Comparison of ENCODE assay signal across 20 cellular contexts in the genomic region with DNA sequence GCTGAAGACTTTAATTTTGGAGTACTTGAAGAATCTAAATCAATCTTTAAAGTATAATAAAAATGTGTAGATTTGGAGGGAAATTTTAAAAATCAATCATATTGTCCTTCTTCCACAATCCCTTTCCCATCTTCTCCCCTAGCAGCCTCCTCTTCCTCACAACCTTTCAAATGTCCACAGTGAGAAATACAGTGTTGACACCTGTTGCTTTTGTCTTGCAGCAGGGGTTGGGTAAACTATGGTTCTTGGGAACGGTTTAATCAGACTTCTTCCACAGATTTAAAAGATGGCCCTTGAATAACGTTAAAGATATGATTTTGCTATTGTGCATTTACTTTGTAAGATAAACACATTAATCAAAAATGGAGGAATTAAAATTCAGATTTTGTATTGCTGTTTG.
A peak's percentile ranks its signal among the peaks of the same experiment; 100 is the strongest.
DNase-seq lines count a peak whose midpoint lies in the region; ATAC-seq and TF ChIP-seq lines count a peak whose summit lies in the region.
"Had no signal": no experiment of that assay in that cellular context is flagged by ENCODE, and none has a peak within 500 bp of the region (broad histone marks: within the 10 kb centered on the region; RNA-seq: fewer than 3 reads in every experiment).

No MANE protein-coding gene starts in this region.

- H4K20me1 ChIP-seq in neural cell (ENCODE audit: insufficient read depth): no peaks in the 10 kb centered on the region
- H4K20me1 ChIP-seq: BLaER1 treated with 17β-estradiol and CSF1 and Interleukin-3, amounts not matched to agents 10 nM and 100 nM had no signal

- H3K27ac ChIP-seq in left ventricle myocardium inferior (replicated peaks) (peak overlapping the region; percentile 51), heart right ventricle (peak overlapping the region in 2 of 10 donors; percentile 30 to 38), neural cell (ENCODE audit: low read length) (peak overlapping the region; percentile 37), WERI-Rb-1 (no peak overlapping the region)
- H3K27ac ChIP-seq: BLaER1 treated with 17β-estradiol and CSF1 and Interleukin-3, amounts not matched to agents 10 nM and 100 nM had no signal

- H3K4me1 Mint-ChIP-seq in chondrocyte (ENCODE audit: low read depth): peaks cover 39% of the 10 kb centered on the region

- H3K27me3 Mint-ChIP-seq in chondrocyte (ENCODE audit: low read depth): no peaks in the 10 kb centered on the region
- H3K27me3 Mint-ChIP-seq: IgD-negative memory B cell had no signal

- no peaks in the 10 kb centered on the region for H3K9me3 Mint-ChIP-seq in chondrocyte (ENCODE audit: low read depth)
- H3K9me3 Mint-ChIP-seq: GM23338, IgD-negative memory B cell had no signal

- ATAC-seq in heart right ventricle (no peak), GM21381 (IDR thresholded peaks at IDR 0.05; ENCODE audit: unreplicated experiment) (no peak)

- no peaks in the 10 kb centered on the region for H3K36me3 Mint-ChIP-seq in chondrocyte (ENCODE audit: low read depth)
- H3K36me3 Mint-ChIP-seq: IgD-negative memory B cell had no signal

- no peak overlapping the region for H3K9ac ChIP-seq in neural cell (ENCODE audit: low read length)
- H3K9ac ChIP-seq: BLaER1 treated with 17β-estradiol and CSF1 and Interleukin-3, amounts not matched to agents 10 nM and 100 nM had no signal

- no peaks in the 10 kb centered on the region for H3K9me2 ChIP-seq in neural cell (ENCODE audit: insufficient read depth, low read length)

- no peak for TF ChIP-seq RAD21 in neural cell (conservative IDR thresholded peaks at IDR 0.05)

- H3K27ac Mint-ChIP-seq in chondrocyte (ENCODE audit: unreplicated experiment): peak overlapping the region; percentile 95
- H3K27ac Mint-ChIP-seq: GM23338 had no signal

- intact Hi-C loops in left ventricle myocardium inferior (cut with micrococcal nuclease): no loop called here
- intact Hi-C loops in heart right ventricle (cut with DNase I): loop anchor here in 2 of 10 donors (10.0 kb wide), 1 partner anchor 541 kb away; no protein-coding TSS in a partner anchor

- no peaks in the 10 kb centered on the region for H3K9me3 ChIP-seq in left ventricle myocardium inferior (replicated peaks)
- H3K9me3 ChIP-seq in heart right ventricle: no peaks in the 10 kb centered on the region
- H3K9me3 ChIP-seq in neural cell (ENCODE audit: low read length): no peaks in the 10 kb centered on the region
- H3K9me3 ChIP-seq in WERI-Rb-1 (ENCODE audit: severe bottlenecking): no peaks in the 10 kb centered on the region
- H3K9me3 ChIP-seq: A549; BLaER1 treated with 17β-estradiol and CSF1 and Interleukin-3, amounts not matched to agents 10 nM and 100 nM had no signal

- H3K79me2 ChIP-seq in neural cell (replicated peaks; ENCODE audit: insufficient read depth, low read length): no peaks in the 10 kb centered on the region

- H3K27me3 ChIP-seq in left ventricle myocardium inferior (ENCODE audit: low read depth): no peaks in the 10 kb centered on the region
- no peaks in the 10 kb centered on the region for H3K27me3 ChIP-seq in heart right ventricle
- H3K27me3 ChIP-seq in neural cell (ENCODE audit: insufficient read depth, low read depth, low read length): no peaks in the 10 kb centered on the region
- no peaks in the 10 kb centered on the region for H3K27me3 ChIP-seq in WERI-Rb-1 (ENCODE audit: insufficient read depth, low read depth, severe bottlenecking)
- H3K27me3 ChIP-seq: BLaER1 treated with 17β-estradiol and CSF1 and Interleukin-3, amounts not matched to agents 10 nM and 100 nM had no signal

- no peak for TF ChIP-seq EP300 in neural cell (conservative IDR thresholded peaks at IDR 0.05; ENCODE audit: poor library complexity, severe bottlenecking)

- H3K4me2 ChIP-seq in neural cell (ENCODE audit: low read length): no peak overlapping the region
- H3K4me2 ChIP-seq: BLaER1 treated with 17β-estradiol and CSF1 and Interleukin-3, amounts not matched to agents 10 nM and 100 nM; GM23338 had no signal

- H2AFZ ChIP-seq in neural cell (ENCODE audit: low read depth, low read length): no peak overlapping the region
- H2AFZ ChIP-seq: GM23338 had no signal

- DNase-seq in left ventricle myocardium inferior: no peak
- no peak for DNase-seq in heart right ventricle
- DNase-seq in chondrocyte (ENCODE audit: low spot score): no peak
- no peak for DNase-seq in AML-193 (lab: John Stamatoyannopoulos, UW)
- no peak for DNase-seq in A172 (ENCODE audit: low spot score)
- DNase-seq in WERI-Rb-1: no peak
- DNase-seq: HCEC 1CT; Kasumi-1; NCI-H1105; NCI-H2081; NCI-H446 treated with DMSO at 0.1 percent for 48 hours; NK-92 treated with Interleukin-12 subunit alpha and Interleukin-12 subunit beta, amount 100 ng/mL, for 24 hours; RPMI8226; SIG-M5 had no signal

- WGBS in heart right ventricle, 2 donors: 54 to 65% methylated on average over 2 of the region's 2 CpGs

- no peak overlapping the region for H3K4me3 Mint-ChIP-seq in chondrocyte (ENCODE audit: unreplicated experiment)
- H3K4me3 Mint-ChIP-seq: GM23338, IgD-negative memory B cell had no signal

- TF ChIP-seq CTCF in left ventricle myocardium inferior (IDR thresholded peaks at IDR 0.05; ENCODE audit: borderline replicate concordance): no peak
- TF ChIP-seq CTCF in heart right ventricle (IDR thresholded peaks at IDR 0.05): no peak
- TF ChIP-seq CTCF in chondrocyte (IDR thresholded peaks at IDR 0.05): no peak
- TF ChIP-seq CTCF in neural cell (IDR thresholded peaks at IDR 0.05; ENCODE audit: poor library complexity, severe bottlenecking): no peak
- no peak for TF ChIP-seq CTCF in WERI-Rb-1 (IDR thresholded peaks at IDR 0.05; ENCODE audit: low read depth, low read length)

- H3K4me3 ChIP-seq in left ventricle myocardium inferior (no peak overlapping the region), heart right ventricle (no peak overlapping the region), neural cell (ENCODE audit: low read length) (no peak overlapping the region), WERI-Rb-1 (ENCODE audit: low read depth, low read length) (no peak overlapping the region)
- H3K4me3 ChIP-seq: A549; BLaER1 treated with 17β-estradiol and CSF1 and Interleukin-3, amounts not matched to agents 10 nM and 100 nM; GM23338 had no signal

- H3K4me1 ChIP-seq in left ventricle myocardium inferior (peaks cover 18% of the 10 kb centered on the region), heart right ventricle (peaks cover 0 to 22% (median 15%) of the 10 kb centered on the region in 9 donors)
- H3K4me1 ChIP-seq: BLaER1 treated with 17β-estradiol and CSF1 and Interleukin-3, amounts not matched to agents 10 nM and 100 nM had no signal

- H3F3A ChIP-seq in neural cell (ENCODE audit: insufficient read depth, low read length, poor library complexity, severe bottlenecking): no peaks in the 10 kb centered on the region

- H3K36me3 ChIP-seq in left ventricle myocardium inferior: no peaks in the 10 kb centered on the region
- H3K36me3 ChIP-seq in heart right ventricle: no peaks in the 10 kb centered on the region
- H3K36me3 ChIP-seq in neural cell (ENCODE audit: insufficient read depth, low read length): no peaks in the 10 kb centered on the region
- H3K36me3 ChIP-seq in WERI-Rb-1: no peaks in the 10 kb centered on the region
- H3K36me3 ChIP-seq: BLaER1 treated with 17β-estradiol and CSF1 and Interleukin-3, amounts not matched to agents 10 nM and 100 nM had no signal

TF ChIP-seq in neural cell, 6 proteins besides CTCF, POLR2A, EP300 and RAD21:
- TF ChIP-seq SMC3 (conservative IDR thresholded peaks at IDR 0.05; ENCODE audit: poor library complexity): no peak
- TF ChIP-seq TAF1 (IDR thresholded peaks at IDR 0.05; ENCODE audit: low read depth): no peak
- TF ChIP-seq, protein P1, sequence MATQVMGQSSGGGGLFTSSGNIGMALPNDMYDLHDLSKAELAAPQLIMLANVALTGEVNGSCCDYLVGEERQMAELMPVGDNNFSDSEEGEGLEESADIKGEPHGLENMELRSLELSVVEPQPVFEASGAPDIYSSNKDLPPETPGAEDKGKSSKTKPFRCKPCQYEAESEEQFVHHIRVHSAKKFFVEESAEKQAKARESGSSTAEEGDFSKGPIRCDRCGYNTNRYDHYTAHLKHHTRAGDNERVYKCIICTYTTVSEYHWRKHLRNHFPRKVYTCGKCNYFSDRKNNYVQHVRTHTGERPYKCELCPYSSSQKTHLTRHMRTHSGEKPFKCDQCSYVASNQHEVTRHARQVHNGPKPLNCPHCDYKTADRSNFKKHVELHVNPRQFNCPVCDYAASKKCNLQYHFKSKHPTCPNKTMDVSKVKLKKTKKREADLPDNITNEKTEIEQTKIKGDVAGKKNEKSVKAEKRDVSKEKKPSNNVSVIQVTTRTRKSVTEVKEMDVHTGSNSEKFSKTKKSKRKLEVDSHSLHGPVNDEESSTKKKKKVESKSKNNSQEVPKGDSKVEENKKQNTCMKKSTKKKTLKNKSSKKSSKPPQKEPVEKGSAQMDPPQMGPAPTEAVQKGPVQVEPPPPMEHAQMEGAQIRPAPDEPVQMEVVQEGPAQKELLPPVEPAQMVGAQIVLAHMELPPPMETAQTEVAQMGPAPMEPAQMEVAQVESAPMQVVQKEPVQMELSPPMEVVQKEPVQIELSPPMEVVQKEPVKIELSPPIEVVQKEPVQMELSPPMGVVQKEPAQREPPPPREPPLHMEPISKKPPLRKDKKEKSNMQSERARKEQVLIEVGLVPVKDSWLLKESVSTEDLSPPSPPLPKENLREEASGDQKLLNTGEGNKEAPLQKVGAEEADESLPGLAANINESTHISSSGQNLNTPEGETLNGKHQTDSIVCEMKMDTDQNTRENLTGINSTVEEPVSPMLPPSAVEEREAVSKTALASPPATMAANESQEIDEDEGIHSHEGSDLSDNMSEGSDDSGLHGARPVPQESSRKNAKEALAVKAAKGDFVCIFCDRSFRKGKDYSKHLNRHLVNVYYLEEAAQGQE (IDR thresholded peaks at IDR 0.05; ENCODE audit: borderline replicate concordance): no peak
- no peak for TF ChIP-seq MXI1 (conservative IDR thresholded peaks at IDR 0.05; ENCODE audit: poor library complexity, severe bottlenecking)
- TF ChIP-seq EZH2 (IDR thresholded peaks at IDR 0.05; ENCODE audit: borderline replicate concordance, insufficient read depth, low read length, poor library complexity, severe bottlenecking): no peak
- TF ChIP-seq POLR2AphosphoS5 (IDR thresholded peaks at IDR 0.05): no peak
